ENCODE assay signal across 11 cellular contexts in genomic region chr3:9795212-9795611, GRCh38. TPM values are rescaled to one million over a fixed set of nuclear protein-coding genes. Genes with fewer than 3 reads are reported as not detected.
DNase-seq lines count a peak whose midpoint lies in the region; ATAC-seq and TF ChIP-seq lines count a peak whose summit lies in the region.
"Had no signal": no experiment of that assay in that cellular context is flagged by ENCODE, and none has a peak within 500 bp of the region (broad histone marks: within the 10 kb centered on the region; RNA-seq: fewer than 3 reads in every experiment).

No MANE protein-coding gene starts in this region.

- H3K27me3 ChIP-seq in CD4-positive, CD25-positive, alpha-beta regulatory T cell (ENCODE audit: control insufficient read depth, insufficient read depth, low read length): no peaks in the 10 kb centered on the region
- H3K27me3 ChIP-seq: vagina had no signal

- H3K36me3 ChIP-seq in CD4-positive, CD25-positive, alpha-beta regulatory T cell (ENCODE audit: control insufficient read depth, insufficient read depth, low read length): peaks cover 46% of the 10 kb centered on the region

- H3K9me3 Mint-ChIP-seq in CD4-positive, CD25-positive, alpha-beta regulatory T cell: no peaks in the 10 kb centered on the region
- H3K9me3 Mint-ChIP-seq in WTC11 (no peaks in the 10 kb centered on the region), memory B cell (no peaks in the 10 kb centered on the region)

- peaks cover 24 to 70% (median 51%) of the 10 kb centered on the region in 4 donors for H3K4me1 Mint-ChIP-seq in CD4-positive, CD25-positive, alpha-beta regulatory T cell
- peaks cover 18% of the 10 kb centered on the region for H3K4me1 Mint-ChIP-seq in WTC11
- peaks cover 42% of the 10 kb centered on the region for H3K4me1 Mint-ChIP-seq in memory B cell

- H3K27ac ChIP-seq in CD4-positive, CD25-positive, alpha-beta regulatory T cell (ENCODE audit: insufficient read depth, low read length, poor library complexity, severe bottlenecking): no peak overlapping the region
- H3K27ac ChIP-seq: vagina had no signal

- no peak for TF ChIP-seq CTCF in WTC11 (IDR thresholded peaks at IDR 0.05)
- TF ChIP-seq CTCF in omental fat pad (IDR thresholded peaks at IDR 0.05): no peak

- H3K4me3 Mint-ChIP-seq in CD4-positive, CD25-positive, alpha-beta regulatory T cell: peak overlapping the region; percentile 75 to 98 (median 84)
- H3K4me3 Mint-ChIP-seq in WTC11 (peak overlapping the region; percentile 51), memory B cell (peak overlapping the region; percentile 54)

- no peak for ATAC-seq in CD4-positive, CD25-positive, alpha-beta regulatory T cell (ENCODE audit: low read depth in 2 of 2)
- ATAC-seq in GM18868 (IDR thresholded peaks at IDR 0.05; ENCODE audit: unreplicated experiment) (peak; percentile 35), WTC11 (no peak), memory B cell (ENCODE audit: low read depth) (peak; percentile 61), omental fat pad (ENCODE audit: low FRiP score) (no peak)

- peak overlapping the region in 2 of 3 donors; percentile 86 to 93 for H3K27ac Mint-ChIP-seq in CD4-positive, CD25-positive, alpha-beta regulatory T cell
- H3K27ac Mint-ChIP-seq in WTC11 (peak overlapping the region; percentile 82), memory B cell (peak overlapping the region; percentile 98)

- no peak overlapping the region for H3K4me3 ChIP-seq in CD4-positive, CD25-positive, alpha-beta regulatory T cell (ENCODE audit: low read depth, low read length)
- H3K4me3 ChIP-seq: vagina had no signal

- peaks cover 24% of the 10 kb centered on the region for H3K36me3 Mint-ChIP-seq in CD4-positive, CD25-positive, alpha-beta regulatory T cell
- peaks cover 42% of the 10 kb centered on the region for H3K36me3 Mint-ChIP-seq in WTC11
- peaks cover 25% of the 10 kb centered on the region for H3K36me3 Mint-ChIP-seq in memory B cell

- no peak for DNase-seq in CD4-positive, CD25-positive, alpha-beta regulatory T cell
- DNase-seq in WTC11 (ENCODE audit: low spot score): no peak
- peak in 1 of 2 donors; percentile 63 for DNase-seq in memory B cell (ENCODE audit: low spot score in 2 of 2)
- DNase-seq in COR-L47 (lab: John Stamatoyannopoulos, UW): no peak
- no peak for DNase-seq in omental fat pad (ENCODE audit: low spot score)
- DNase-seq in OCI-M2 (lab: John Stamatoyannopoulos, UW; ENCODE audit: unreplicated experiment): no peak
- no peak for DNase-seq in activated gamma-delta T cell (lab: John Stamatoyannopoulos, UW)
- DNase-seq: activated CD4-positive, CD25-positive, alpha-beta regulatory T cell treated with anti-CD3 and anti-CD28 coated beads, Interleukin-2, amount 50 U/mL, for 72 hours; SHP77 had no signal

- H3K9me3 ChIP-seq in CD4-positive, CD25-positive, alpha-beta regulatory T cell (ENCODE audit: control insufficient read depth in 2 of 2, low read length in 2 of 2): no peaks in the 10 kb centered on the region
- H3K9me3 ChIP-seq: vagina had no signal

- POLR2A ChIA-PET in WTC11 (lab: Charles Lee): no interaction called here

- CTCF ChIA-PET in WTC11 (lab: Charles Lee): no interaction called here

- peaks cover 44% of the 10 kb centered on the region for H3K4me1 ChIP-seq in CD4-positive, CD25-positive, alpha-beta regulatory T cell (ENCODE audit: control insufficient read depth, insufficient read depth, low read length, poor library complexity, severe bottlenecking)

- H3K27me3 Mint-ChIP-seq in CD4-positive, CD25-positive, alpha-beta regulatory T cell: no peaks in the 10 kb centered on the region
- H3K27me3 Mint-ChIP-seq in WTC11 (ENCODE audit: low read depth) (no peaks in the 10 kb centered on the region; the same call in 1 of the 2 replicates), memory B cell (no peaks in the 10 kb centered on the region)

TF ChIP-seq in WTC11, 78 proteins besides CTCF, POLR2A, EP300 and RAD21:
- TF ChIP-seq TCF7 (CRISPR knock-in tag; IDR thresholded peaks at IDR 0.05; ENCODE audit: low read depth) (no peak), TEAD1 (CRISPR knock-in tag; IDR thresholded peaks at IDR 0.05) (no peak), FOXK1 (CRISPR knock-in tag; IDR thresholded peaks at IDR 0.05) (no peak), ZNF423 (CRISPR knock-in tag; IDR thresholded peaks at IDR 0.05) (no peak), NR1H2 (CRISPR knock-in tag; IDR thresholded peaks at IDR 0.05) (no peak), ZNF317 (CRISPR knock-in tag; IDR thresholded peaks at IDR 0.05; ENCODE audit: borderline replicate concordance, low read depth) (no peak), GRHL2 (CRISPR knock-in tag; IDR thresholded peaks at IDR 0.05; ENCODE audit: insufficient replicate concordance, severe bottlenecking) (no peak), GABPB1 (CRISPR knock-in tag; IDR thresholded peaks at IDR 0.05) (no peak)
- TF ChIP-seq, protein P1, sequence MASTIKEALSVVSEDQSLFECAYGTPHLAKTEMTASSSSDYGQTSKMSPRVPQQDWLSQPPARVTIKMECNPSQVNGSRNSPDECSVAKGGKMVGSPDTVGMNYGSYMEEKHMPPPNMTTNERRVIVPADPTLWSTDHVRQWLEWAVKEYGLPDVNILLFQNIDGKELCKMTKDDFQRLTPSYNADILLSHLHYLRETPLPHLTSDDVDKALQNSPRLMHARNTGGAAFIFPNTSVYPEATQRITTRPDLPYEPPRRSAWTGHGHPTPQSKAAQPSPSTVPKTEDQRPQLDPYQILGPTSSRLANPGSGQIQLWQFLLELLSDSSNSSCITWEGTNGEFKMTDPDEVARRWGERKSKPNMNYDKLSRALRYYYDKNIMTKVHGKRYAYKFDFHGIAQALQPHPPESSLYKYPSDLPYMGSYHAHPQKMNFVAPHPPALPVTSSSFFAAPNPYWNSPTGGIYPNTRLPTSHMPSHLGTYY (CRISPR knock-in tag; IDR thresholded peaks at IDR 0.05): no peak

RNA-seq across cellular contexts. Expression of gene ARPC4, which starts 2.3 kb away (rescaled TPM):
- 203 TPM for total RNA-seq in CD4-positive, CD25-positive, alpha-beta regulatory T cell
- 100 to 1,000 TPM; 294 to 384 (median 336) TPM for polyA plus RNA-seq in CD4-positive, CD25-positive, alpha-beta regulatory T cell
- total RNA-seq in WTC11 (2021) (127 to 143 TPM (median 133 TPM) in 3 replicates), omental fat pad (100 to 1,000 TPM in 3 of 4 donors, 10 to 100 TPM in 1; 99.0 to 141 (median 122) TPM)

RNA-seq across cellular contexts. Expression of gene TADA3, which starts 2.9 kb away (rescaled TPM):
- 44.7 TPM for total RNA-seq in CD4-positive, CD25-positive, alpha-beta regulatory T cell
- polyA plus RNA-seq in CD4-positive, CD25-positive, alpha-beta regulatory T cell: 10 to 100 TPM; 50.2 to 69.0 (median 60.5) TPM
- 49.0 to 57.9 TPM (median 55.9 TPM) in 3 replicates for total RNA-seq in WTC11 (2021)
- total RNA-seq in omental fat pad: 10 to 100 TPM; 45.0 to 61.1 (median 52.2) TPM

RNA-seq across cellular contexts. Expression of gene TTLL3, which starts 14.8 kb away (rescaled TPM):
- 89.9 TPM for total RNA-seq in CD4-positive, CD25-positive, alpha-beta regulatory T cell
- polyA plus RNA-seq in CD4-positive, CD25-positive, alpha-beta regulatory T cell: 1 to 10 TPM; 2.3 to 3.8 (median 3.1) TPM
- total RNA-seq in WTC11 (2021) (11.1 to 14.7 TPM (median 12.3 TPM) in 3 replicates), omental fat pad (10 to 100 TPM; 40.4 to 91.1 (median 54.7) TPM)

RNA-seq across cellular contexts. Expression of gene CAMK1, which starts 25.5 kb away (rescaled TPM):
- total RNA-seq in CD4-positive, CD25-positive, alpha-beta regulatory T cell: 4.9 TPM
- 10 to 100 TPM in 1 of 4 donors, 1 to 10 TPM in 3; 4.5 to 13.7 (median 7.7) TPM for polyA plus RNA-seq in CD4-positive, CD25-positive, alpha-beta regulatory T cell
- total RNA-seq in WTC11 (2021) (3.1 to 6.6 TPM (median 5.9 TPM) in 3 replicates), omental fat pad (100 to 1,000 TPM in 1 of 4 donors, 10 to 100 TPM in 3; 50.9 to 180 (median 77.6) TPM)

RNA-seq across cellular contexts. Expression of gene OGG1, which starts 45.5 kb away (rescaled TPM):
- 26.3 TPM for total RNA-seq in CD4-positive, CD25-positive, alpha-beta regulatory T cell
- polyA plus RNA-seq in CD4-positive, CD25-positive, alpha-beta regulatory T cell: 10 to 100 TPM; 21.8 to 30.2 (median 26.7) TPM
- total RNA-seq in WTC11 (2021): 23.6 to 27.3 TPM (median 26.7 TPM) in 3 replicates
- total RNA-seq in omental fat pad: 10 to 100 TPM; 15.6 to 27.1 (median 19.5) TPM

Comparison
In these comparisons a context has a peak if more than half of its experiments do, and no peak if none do; other contexts are left out.
1. ATAC-seq: peak in GM18868 (single experiment) and memory B cell (single experiment); none in CD4-positive, CD25-positive, alpha-beta regulatory T cell (0 of 2), WTC11 (single experiment) and omental fat pad (single experiment).
2. Peak in every context shown above with its lines, with median percentiles within 50 percentile points of each other: H3K27ac Mint-ChIP-seq and H3K4me3 Mint-ChIP-seq.